ENCODE assay signal across 1 cellular context in genomic region chr2:217903859-217904613, GRCh38.
TF ChIP-seq lines count a peak whose summit lies in the region.

No MANE protein-coding gene starts in this region.

TF ChIP-seq in HepG2, 621 proteins besides CTCF, POLR2A, EP300 and RAD21 (continued from another document and continues in another):
- TF ChIP-seq, protein P1, sequence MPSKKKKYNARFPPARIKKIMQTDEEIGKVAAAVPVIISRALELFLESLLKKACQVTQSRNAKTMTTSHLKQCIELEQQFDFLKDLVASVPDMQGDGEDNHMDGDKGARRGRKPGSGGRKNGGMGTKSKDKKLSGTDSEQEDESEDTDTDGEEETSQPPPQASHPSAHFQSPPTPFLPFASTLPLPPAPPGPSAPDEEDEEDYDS (CRISPR knock-in tag; IDR thresholded peaks at IDR 0.05) = peak; percentile 90
- TF ChIP-seq, protein P2, sequence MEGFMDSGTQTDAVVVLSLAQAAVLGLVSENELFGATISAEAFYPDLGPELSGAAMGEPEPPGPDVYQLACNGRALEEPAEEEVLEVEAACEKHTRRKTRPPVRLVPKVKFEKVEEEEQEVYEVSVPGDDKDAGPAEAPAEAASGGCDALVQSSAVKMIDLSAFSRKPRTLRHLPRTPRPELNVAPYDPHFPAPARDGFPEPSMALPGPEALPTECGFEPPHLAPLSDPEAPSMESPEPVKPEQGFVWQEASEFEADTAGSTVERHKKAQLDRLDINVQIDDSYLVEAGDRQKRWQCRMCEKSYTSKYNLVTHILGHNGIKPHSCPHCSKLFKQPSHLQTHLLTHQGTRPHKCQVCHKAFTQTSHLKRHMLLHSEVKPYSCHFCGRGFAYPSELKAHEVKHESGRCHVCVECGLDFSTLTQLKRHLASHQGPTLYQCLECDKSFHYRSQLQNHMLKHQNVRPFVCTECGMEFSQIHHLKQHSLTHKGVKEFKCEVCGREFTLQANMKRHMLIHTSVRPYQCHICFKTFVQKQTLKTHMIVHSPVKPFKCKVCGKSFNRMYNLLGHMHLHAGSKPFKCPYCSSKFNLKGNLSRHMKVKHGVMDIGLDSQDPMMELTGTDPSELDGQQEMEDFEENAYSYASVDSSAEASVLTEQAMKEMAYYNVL (CRISPR knock-in tag; IDR thresholded peaks at IDR 0.05; ENCODE audit: borderline replicate concordance) = peak; percentile 88; the same call in 1 of the 2 replicates
- TF ChIP-seq ZFP41 (CRISPR knock-in tag; IDR thresholded peaks at IDR 0.05; ENCODE audit: borderline replicate concordance) (0 out of 2 replicates have a peak, but pooled peaks have one; percentile 77), JDP2 (CRISPR knock-in tag; IDR thresholded peaks at IDR 0.05; ENCODE audit: borderline replicate concordance) (no peak), KDM6A (CRISPR knock-in tag; IDR thresholded peaks at IDR 0.05; ENCODE audit: low read depth) (no peak), ZNF761 (CRISPR knock-in tag; conservative IDR thresholded peaks at IDR 0.05) (0 out of 2 replicates have a peak, but pooled peaks have one; percentile 34), PCBP2 (optimal IDR thresholded peaks at IDR 0.05; ENCODE audit: low read depth, low read length, poor library complexity, severe bottlenecking) (no peak), ZNF335 (CRISPR knock-in tag; IDR thresholded peaks at IDR 0.05) (no peak; the same call in 1 of the 2 replicates), ZNF292 (CRISPR knock-in tag; IDR thresholded peaks at IDR 0.05; ENCODE audit: borderline replicate concordance, low read depth) (peak; percentile 60; the same call in 1 of the 2 replicates), SUZ12 (IDR thresholded peaks at IDR 0.05; ENCODE audit: low read depth, low read length) (no peak), RELA (CRISPR knock-in tag; IDR thresholded peaks at IDR 0.05) (no peak), CHD4 (IDR thresholded peaks at IDR 0.05; ENCODE audit: borderline replicate concordance, low read length) (no peak), ZSCAN30 (CRISPR knock-in tag; IDR thresholded peaks at IDR 0.05) (no peak), AHR (CRISPR knock-in tag; IDR thresholded peaks at IDR 0.05) (peak; percentile 63; the same call in 1 of the 2 replicates), MTA1 (CRISPR knock-in tag; IDR thresholded peaks at IDR 0.05; ENCODE audit: borderline replicate concordance) (peak; percentile 69; the same call in 1 of the 2 replicates), ZBTB8A (CRISPR knock-in tag; IDR thresholded peaks at IDR 0.05; ENCODE audit: borderline replicate concordance, low read depth) (no peak), ZNF879 (CRISPR knock-in tag; IDR thresholded peaks at IDR 0.05) (no peak), SKIL (CRISPR knock-in tag; IDR thresholded peaks at IDR 0.05; ENCODE audit: borderline replicate concordance) (peak; percentile 73; the same call in 1 of the 2 replicates), MTF1 (CRISPR knock-in tag; IDR thresholded peaks at IDR 0.05) (no peak), ESRRA (CRISPR knock-in tag; IDR thresholded peaks at IDR 0.05; ENCODE audit: low read depth) (peak; percentile 29; the same call in 1 of the 2 replicates), ZHX2 (IDR thresholded peaks at IDR 0.05; ENCODE audit: low read depth) (no peak), ZHX2 (CRISPR knock-in tag; IDR thresholded peaks at IDR 0.05; ENCODE audit: borderline replicate concordance) (no peak), JARID2 (CRISPR knock-in tag; IDR thresholded peaks at IDR 0.05; ENCODE audit: insufficient replicate concordance) (no peak), GMEB1 (CRISPR knock-in tag; IDR thresholded peaks at IDR 0.05; ENCODE audit: borderline replicate concordance) (peak; percentile 7; the same call in 1 of the 2 replicates), SMC3 (IDR thresholded peaks at IDR 0.05; ENCODE audit: low read length) (no peak; the same call in 1 of the 2 replicates)
- TF ChIP-seq, protein P3, sequence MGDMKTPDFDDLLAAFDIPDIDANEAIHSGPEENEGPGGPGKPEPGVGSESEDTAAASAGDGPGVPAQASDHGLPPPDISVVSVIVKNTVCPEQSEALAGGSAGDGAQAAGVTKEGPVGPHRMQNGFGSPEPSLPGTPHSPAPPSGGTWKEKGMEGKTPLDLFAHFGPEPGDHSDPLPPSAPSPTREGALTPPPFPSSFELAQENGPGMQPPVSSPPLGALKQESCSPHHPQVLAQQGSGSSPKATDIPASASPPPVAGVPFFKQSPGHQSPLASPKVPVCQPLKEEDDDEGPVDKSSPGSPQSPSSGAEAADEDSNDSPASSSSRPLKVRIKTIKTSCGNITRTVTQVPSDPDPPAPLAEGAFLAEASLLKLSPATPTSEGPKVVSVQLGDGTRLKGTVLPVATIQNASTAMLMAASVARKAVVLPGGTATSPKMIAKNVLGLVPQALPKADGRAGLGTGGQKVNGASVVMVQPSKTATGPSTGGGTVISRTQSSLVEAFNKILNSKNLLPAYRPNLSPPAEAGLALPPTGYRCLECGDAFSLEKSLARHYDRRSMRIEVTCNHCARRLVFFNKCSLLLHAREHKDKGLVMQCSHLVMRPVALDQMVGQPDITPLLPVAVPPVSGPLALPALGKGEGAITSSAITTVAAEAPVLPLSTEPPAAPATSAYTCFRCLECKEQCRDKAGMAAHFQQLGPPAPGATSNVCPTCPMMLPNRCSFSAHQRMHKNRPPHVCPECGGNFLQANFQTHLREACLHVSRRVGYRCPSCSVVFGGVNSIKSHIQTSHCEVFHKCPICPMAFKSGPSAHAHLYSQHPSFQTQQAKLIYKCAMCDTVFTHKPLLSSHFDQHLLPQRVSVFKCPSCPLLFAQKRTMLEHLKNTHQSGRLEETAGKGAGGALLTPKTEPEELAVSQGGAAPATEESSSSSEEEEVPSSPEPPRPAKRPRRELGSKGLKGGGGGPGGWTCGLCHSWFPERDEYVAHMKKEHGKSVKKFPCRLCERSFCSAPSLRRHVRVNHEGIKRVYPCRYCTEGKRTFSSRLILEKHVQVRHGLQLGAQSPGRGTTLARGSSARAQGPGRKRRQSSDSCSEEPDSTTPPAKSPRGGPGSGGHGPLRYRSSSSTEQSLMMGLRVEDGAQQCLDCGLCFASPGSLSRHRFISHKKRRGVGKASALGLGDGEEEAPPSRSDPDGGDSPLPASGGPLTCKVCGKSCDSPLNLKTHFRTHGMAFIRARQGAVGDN (CRISPR knock-in tag; IDR thresholded peaks at IDR 0.05) = peak; percentile 98
- TF ChIP-seq, protein P4, sequence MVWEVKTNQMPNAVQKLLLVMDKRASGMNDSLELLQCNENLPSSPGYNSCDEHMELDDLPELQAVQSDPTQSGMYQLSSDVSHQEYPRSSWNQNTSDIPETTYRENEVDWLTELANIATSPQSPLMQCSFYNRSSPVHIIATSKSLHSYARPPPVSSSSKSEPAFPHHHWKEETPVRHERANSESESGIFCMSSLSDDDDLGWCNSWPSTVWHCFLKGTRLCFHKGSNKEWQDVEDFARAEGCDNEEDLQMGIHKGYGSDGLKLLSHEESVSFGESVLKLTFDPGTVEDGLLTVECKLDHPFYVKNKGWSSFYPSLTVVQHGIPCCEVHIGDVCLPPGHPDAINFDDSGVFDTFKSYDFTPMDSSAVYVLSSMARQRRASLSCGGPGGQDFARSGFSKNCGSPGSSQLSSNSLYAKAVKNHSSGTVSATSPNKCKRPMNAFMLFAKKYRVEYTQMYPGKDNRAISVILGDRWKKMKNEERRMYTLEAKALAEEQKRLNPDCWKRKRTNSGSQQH (CRISPR knock-in tag; IDR thresholded peaks at IDR 0.05; ENCODE audit: low read depth) = peak; percentile 50; the same call in 1 of the 2 replicates
- TF ChIP-seq, protein P5, sequence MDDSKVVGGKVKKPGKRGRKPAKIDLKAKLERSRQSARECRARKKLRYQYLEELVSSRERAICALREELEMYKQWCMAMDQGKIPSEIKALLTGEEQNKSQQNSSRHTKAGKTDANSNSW (CRISPR knock-in tag; IDR thresholded peaks at IDR 0.05; ENCODE audit: borderline replicate concordance) = no peak
- TF ChIP-seq, protein P6, sequence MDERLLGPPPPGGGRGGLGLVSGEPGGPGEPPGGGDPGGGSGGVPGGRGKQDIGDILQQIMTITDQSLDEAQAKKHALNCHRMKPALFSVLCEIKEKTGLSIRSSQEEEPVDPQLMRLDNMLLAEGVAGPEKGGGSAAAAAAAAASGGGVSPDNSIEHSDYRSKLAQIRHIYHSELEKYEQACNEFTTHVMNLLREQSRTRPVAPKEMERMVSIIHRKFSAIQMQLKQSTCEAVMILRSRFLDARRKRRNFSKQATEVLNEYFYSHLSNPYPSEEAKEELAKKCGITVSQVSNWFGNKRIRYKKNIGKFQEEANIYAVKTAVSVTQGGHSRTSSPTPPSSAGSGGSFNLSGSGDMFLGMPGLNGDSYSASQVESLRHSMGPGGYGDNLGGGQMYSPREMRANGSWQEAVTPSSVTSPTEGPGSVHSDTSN (CRISPR knock-in tag; IDR thresholded peaks at IDR 0.05) = no peak
- TF ChIP-seq, protein P7, sequence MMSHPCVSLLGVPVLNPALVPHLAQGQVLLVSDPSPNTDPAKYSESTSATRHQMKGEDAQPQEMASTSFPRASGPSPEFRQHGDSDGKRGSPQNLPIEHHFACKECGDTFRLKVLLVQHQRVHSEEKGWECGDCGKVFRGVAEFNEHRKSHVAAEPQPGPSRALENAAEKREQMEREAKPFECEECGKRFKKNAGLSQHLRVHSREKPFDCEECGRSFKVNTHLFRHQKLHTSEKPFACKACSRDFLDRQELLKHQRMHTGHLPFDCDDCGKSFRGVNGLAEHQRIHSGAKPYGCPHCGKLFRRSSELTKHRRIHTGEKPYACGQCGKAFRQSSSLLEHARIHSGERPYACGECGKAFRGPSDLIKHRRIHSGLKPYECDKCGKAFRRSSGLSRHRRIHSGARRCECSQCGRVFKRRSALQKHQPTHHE (CRISPR knock-in tag; IDR thresholded peaks at IDR 0.05; ENCODE audit: borderline replicate concordance) = no peak; the same call in 1 of the 2 replicates
